Comparison of ENCODE assay signal across 9 cellular contexts in the genomic region with DNA sequence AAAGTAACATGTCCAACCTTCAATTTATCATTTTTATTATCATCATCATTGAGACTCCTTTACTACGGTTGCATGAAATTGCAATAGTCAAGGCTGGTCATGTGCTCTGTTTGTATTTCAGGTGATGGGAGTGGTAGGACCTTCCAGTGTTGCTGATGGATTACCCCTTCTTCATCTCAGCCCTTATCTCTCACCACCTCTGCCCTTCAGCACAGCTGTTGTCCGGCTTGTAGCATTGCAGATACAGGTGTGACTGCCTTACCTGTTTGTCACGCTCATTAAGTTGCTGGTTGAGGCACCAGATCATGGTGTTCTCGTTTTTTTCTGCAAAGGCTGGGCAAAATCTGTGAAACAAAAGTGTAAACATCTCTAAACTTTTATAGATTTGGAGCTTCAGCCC.
"Had no signal": no experiment of that assay in that cellular context is flagged by ENCODE, and none has a peak within 500 bp of the region (broad histone marks: within the 10 kb centered on the region; RNA-seq: fewer than 3 reads in every experiment).

No MANE protein-coding gene starts in this region.

- H3K9me3 Mint-ChIP-seq: HFFc6, IgD-negative memory B cell had no signal

- H3K4me1 ChIP-seq: HAP-1 had no signal

- H3K27ac Mint-ChIP-seq: HFFc6, IgD-negative memory B cell had no signal

- H3K4me3 ChIP-seq: GM23248, HAP-1 had no signal

- H3K27ac ChIP-seq: GM23248, HL-60 had no signal

- H3K4me1 Mint-ChIP-seq: IgD-negative memory B cell had no signal

- H2AFZ ChIP-seq: GM23248 had no signal

- H3K9ac ChIP-seq: GM23248 had no signal

- ATAC-seq: HCT116 had no signal

- DNase-seq: GM23248, GOT3, H7, HFFc6, KBM-7 had no signal

- H3K36me3 ChIP-seq: HAP-1 had no signal

- H3K36me3 Mint-ChIP-seq: IgD-negative memory B cell had no signal

- H3K9me3 ChIP-seq: HAP-1 had no signal

- H3K4me3 Mint-ChIP-seq: HFFc6, IgD-negative memory B cell had no signal
